19 cellular contexts compared by ENCODE assay signal in genomic region chr1:3356827-3357457, GRCh38.
DNase-seq lines count a peak whose midpoint lies in the region; ATAC-seq, FAIRE-seq and TF ChIP-seq lines count a peak whose summit lies in the region.
"Had no signal": no experiment of that assay in that cellular context is flagged by ENCODE, and none has a peak within 500 bp of the region (broad histone marks: within the 10 kb centered on the region; RNA-seq: fewer than 3 reads in every experiment).

No MANE protein-coding gene starts in this region.

- H3K4me3 ChIP-seq in BLaER1 (no peak overlapping the region), H1 (ENCODE audit: extremely low read depth in 1 of 4, insufficient read depth in 2 of 4, low read depth in 3 of 4, low read length in 4 of 4) (no peak overlapping the region)
- H3K4me3 ChIP-seq in effector memory CD4-positive, alpha-beta T cell (ENCODE audit: insufficient read depth, low read depth, low read length, poor library complexity, severe bottlenecking), result no peak overlapping the region
- H3K4me3 ChIP-seq: K562 had no signal

- H2BK15ac ChIP-seq in H1 (ENCODE audit: low read length), result no peak overlapping the region

- H3K4me2 ChIP-seq in BLaER1 (peak overlapping the region; percentile 59), H1 (ENCODE audit: insufficient read depth in 1 of 2, low read depth in 2 of 2, low read length in 2 of 2) (no peak overlapping the region)

- no peak overlapping the region for H2BK20ac ChIP-seq in H1 (ENCODE audit: low read length)

- H3K4ac ChIP-seq in H1 (replicated peaks; ENCODE audit: insufficient read length, low read depth, low read length), result no peak overlapping the region

- no peak overlapping the region for H2BK12ac ChIP-seq in H1 (ENCODE audit: low read depth, low read length)

- no peak overlapping the region for H2AK5ac ChIP-seq in H1 (ENCODE audit: low read depth, low read length)

- H3K27ac Mint-ChIP-seq in progenitor cell of endocrine pancreas, result peak overlapping the region; percentile 45
- H3K27ac Mint-ChIP-seq: B cell; CD4-positive, alpha-beta T cell had no signal

- H3K4me1 ChIP-seq in BLaER1 (peaks cover 46% of the 10 kb centered on the region), H1 (replicated peaks in 1 of 4; ENCODE audit: control insufficient read depth in 3 of 4, insufficient read depth in 4 of 4, low read length in 3 of 4) (peaks cover 0 to 23% (median 13%) of the 10 kb centered on the region in 4 experiments; a peak in 6 of 7 replicates)
- H3K4me1 ChIP-seq in effector memory CD4-positive, alpha-beta T cell (ENCODE audit: control insufficient read depth, insufficient read depth, low read length, poor library complexity, severe bottlenecking), result no peaks in the 10 kb centered on the region

- no peak for ATAC-seq in HG02588 (IDR thresholded peaks at IDR 0.05; ENCODE audit: unreplicated experiment)
- no peak for ATAC-seq in GM21786 (IDR thresholded peaks at IDR 0.05; ENCODE audit: unreplicated experiment)

- no peak overlapping the region for H3K4me3 Mint-ChIP-seq in progenitor cell of endocrine pancreas (ENCODE audit: low read depth)
- H3K4me3 Mint-ChIP-seq: B cell; CD4-positive, alpha-beta T cell had no signal

- no peaks in the 10 kb centered on the region for H3K79me1 ChIP-seq in H1 (ENCODE audit: low read depth, low read length)

- 80% methylated on average over 19 of the region's 21 CpGs; no CpG with 5 or more reads in 1 of the 2 experiments for WGBS in H1 (ENCODE audit: extremely low coverage in 1 of 2, insufficient coverage in 1 of 2, insufficient read length in 1 of 2, insufficient replicate concordance in 2 of 2, low coverage in 1 of 2, low lambda C conversion rate in 2 of 2, missing lambda C conversion rate in 1 of 2), 2 experiments

- no peak for TF ChIP-seq POLR2A in H1 (IDR thresholded peaks at IDR 0.05; ENCODE audit: control extremely low read depth in 1 of 2, low read depth in 2 of 2, low read length in 2 of 2)

- H3K27me3 ChIP-seq in BLaER1, result peaks cover 42% of the 10 kb centered on the region
- H3K27me3 ChIP-seq in H1 (replicated peaks in 1 of 4; ENCODE audit: control insufficient read depth in 3 of 4, extremely low read depth in 1 of 4, insufficient read depth in 3 of 4, low read length in 3 of 4), result no peaks in the 10 kb centered on the region; a peak in 1 of 7 replicates
- no peaks in the 10 kb centered on the region for H3K27me3 ChIP-seq in effector memory CD4-positive, alpha-beta T cell (replicated peaks; ENCODE audit: control insufficient read depth, insufficient read depth, low read length, poor library complexity, severe bottlenecking)

- peak overlapping the region; percentile 87 for H4K8ac ChIP-seq in H1 (ENCODE audit: extremely low read depth, insufficient read depth, low read length)

- H3K36me3 Mint-ChIP-seq in progenitor cell of endocrine pancreas (ENCODE audit: insufficient read depth), result peaks cover 6% of the 10 kb centered on the region

- 0 out of 4 replicates have a peak, but pooled peaks of 1 of the 2 experiments have one; percentile 17 for TF ChIP-seq RAD21 in H1 (IDR thresholded peaks at IDR 0.05 in 1 of 2, conservative IDR thresholded peaks at IDR 0.05 in 1 of 2; ENCODE audit: low read depth in 2 of 2, low read length in 2 of 2)

- H2AFZ ChIP-seq in H1 (ENCODE audit: low read length), result no peak overlapping the region

- DNase-seq in HuH-7 (ENCODE audit: low spot score) (peak; percentile 75), H1 (ENCODE audit: low read depth in 1 of 2, low spot score in 2 of 2) (no peak), progenitor cell of endocrine pancreas (ENCODE audit: low spot score, unreplicated experiment) (no peak), cerebellar nuclear complex (lab: John Stamatoyannopoulos, UW) (no peak)
- no peak for DNase-seq in effector memory CD4-positive, alpha-beta T cell
- DNase-seq: CD4-positive, alpha-beta T cell; NCI-H187; NCI-H2107; NCI-H2227 treated with DMSO at 0.1 percent for 48 hours; NCI-H524; NCI-H82; SHP77 treated with DMSO at 0.1 percent for 48 hours had no signal

- POLR2A ChIA-PET in H1 (lab: Charles Lee; ENCODE audit: partially characterized antibody), result interaction anchor here (0.6 to 1.1 kb wide), 2 partner anchors 17 to 37 kb away, joined by 3 to 4 read pairs; no protein-coding TSS in a partner anchor

- FAIRE-seq in H1 (lab: Jason Lieb, UNC), result no peak
- FAIRE-seq: H54, HTR-8/SVneo, K562 had no signal

- H3K79me2 ChIP-seq in H1 (ENCODE audit: control insufficient read depth in 1 of 2, insufficient read depth in 2 of 2, low read length in 2 of 2), result no peaks in the 10 kb centered on the region

- H3K9me3 ChIP-seq in BLaER1 (no peaks in the 10 kb centered on the region), H1 (ENCODE audit: insufficient read depth in 2 of 2, low read depth in 1 of 2, low read length in 1 of 2) (no peaks in the 10 kb centered on the region)
- H3K9me3 ChIP-seq in effector memory CD4-positive, alpha-beta T cell (ENCODE audit: control insufficient read depth, low read length), result no peaks in the 10 kb centered on the region

- no peak overlapping the region for H3K27ac ChIP-seq in BLaER1
- no peak overlapping the region for H3K27ac ChIP-seq in H1 (ENCODE audit: low read depth, low read length)
- no peak overlapping the region for H3K27ac ChIP-seq in effector memory CD4-positive, alpha-beta T cell (ENCODE audit: insufficient read depth, low read length, poor library complexity, severe bottlenecking)

- H3K23ac ChIP-seq in H1 (ENCODE audit: insufficient read length), result no peak overlapping the region

- peaks cover 34% of the 10 kb centered on the region for H4K20me1 ChIP-seq in BLaER1
- no peaks in the 10 kb centered on the region for H4K20me1 ChIP-seq in H1 (replicated peaks in 1 of 2; ENCODE audit: control insufficient read depth in 1 of 2, insufficient read depth in 2 of 2, low read length in 2 of 2)

- no peak overlapping the region for H2BK120ac ChIP-seq in H1 (replicated peaks; ENCODE audit: low read depth, low read length)

- TF ChIP-seq CTCF in H1 (IDR thresholded peaks at IDR 0.05; ENCODE audit: control extremely low read depth in 1 of 3, insufficient read depth in 1 of 3, low read depth in 1 of 3, low read length in 3 of 3), result peak in 1 of 3 experiments; percentile 33; a peak in 1 of 4 replicates
- peak; percentile 13 for TF ChIP-seq CTCF in progenitor cell of endocrine pancreas (IDR thresholded peaks at IDR 0.05; ENCODE audit: unreplicated experiment)

- H3K27me3 Mint-ChIP-seq in progenitor cell of endocrine pancreas, result no peaks in the 10 kb centered on the region

- H4K91ac ChIP-seq in H1 (replicated peaks; ENCODE audit: insufficient read length, low read length), result no peak overlapping the region

- peaks cover 44% of the 10 kb centered on the region for H3K4me1 Mint-ChIP-seq in progenitor cell of endocrine pancreas (ENCODE audit: low read depth)
- H3K4me1 Mint-ChIP-seq: B cell had no signal

- H3K18ac ChIP-seq in H1 (ENCODE audit: extremely low read depth, low read length), result no peak overlapping the region; the same call in 1 of the 2 replicates

- H3K36me3 ChIP-seq in BLaER1 (no peaks in the 10 kb centered on the region), H1 (ENCODE audit: control insufficient read depth in 2 of 4, insufficient read depth in 4 of 4, low read length in 3 of 4) (no peaks in the 10 kb centered on the region)
- H3K36me3 ChIP-seq in effector memory CD4-positive, alpha-beta T cell (ENCODE audit: control insufficient read depth, insufficient read depth, low read length), result no peaks in the 10 kb centered on the region

- CTCF ChIA-PET in H1 (lab: Charles Lee; ENCODE audit: partially characterized antibody), result interaction anchor here (0.6 to 1.6 kb wide), 7 partner anchors 17 to 694 kb away, joined by 3 to 5 read pairs (median 3); no protein-coding TSS in a partner anchor

- TF ChIP-seq EP300 in H1 (IDR thresholded peaks at IDR 0.05; ENCODE audit: borderline replicate concordance in 1 of 2, low read depth in 2 of 2, low read length in 2 of 2), result no peak

- H3K14ac ChIP-seq in H1 (ENCODE audit: insufficient read length), result no peak overlapping the region

- no peak overlapping the region for H3K56ac ChIP-seq in H1 (replicated peaks; ENCODE audit: insufficient read length, low read depth, low read length)

- no peak overlapping the region for H4K5ac ChIP-seq in H1 (ENCODE audit: insufficient read length, low read depth, low read length)

- H3K23me2 ChIP-seq in H1 (ENCODE audit: low read depth, low read length), result peaks cover 3% of the 10 kb centered on the region; the same call in 1 of the 2 replicates

- H2BK5ac ChIP-seq in H1 (ENCODE audit: low read depth, low read length), result no peak overlapping the region

- H3K9me3 Mint-ChIP-seq in progenitor cell of endocrine pancreas (ENCODE audit: low read depth), result no peaks in the 10 kb centered on the region
- H3K9me3 Mint-ChIP-seq: CD4-positive, alpha-beta T cell had no signal

- H3K9ac ChIP-seq in BLaER1, result no peak overlapping the region
- H3K9ac ChIP-seq in H1 (replicated peaks in 1 of 4; ENCODE audit: extremely low read depth in 1 of 4, low read depth in 3 of 4, low read length in 3 of 4), result no peak overlapping the region

TF ChIP-seq in H1, 55 proteins besides CTCF, POLR2A, EP300 and RAD21 (continues in another document):
- TF ChIP-seq PHF8 (conservative IDR thresholded peaks at IDR 0.05; ENCODE audit: low read depth, low read length) (no peak), CHD2 (IDR thresholded peaks at IDR 0.05; ENCODE audit: low read length) (no peak), HDAC2 (IDR thresholded peaks at IDR 0.05; ENCODE audit: borderline replicate concordance in 1 of 2, low read depth in 2 of 2, low read length in 2 of 2) (no peak), NANOG (IDR thresholded peaks at IDR 0.05; ENCODE audit: insufficient read depth, low read depth, low read length, poor library complexity, severe bottlenecking) (no peak), RXRA (IDR thresholded peaks at IDR 0.05; ENCODE audit: insufficient read depth, low read depth, low read length) (no peak), SIRT6 (IDR thresholded peaks at IDR 0.05; ENCODE audit: low read length) (no peak), POU5F1 (IDR thresholded peaks at IDR 0.05; ENCODE audit: low read depth, low read length) (no peak), SP1 (IDR thresholded peaks at IDR 0.05; ENCODE audit: low read depth, low read length) (no peak), TCF12 (IDR thresholded peaks at IDR 0.05; ENCODE audit: low read depth, low read length) (no peak), ATF3 (IDR thresholded peaks at IDR 0.05; ENCODE audit: insufficient read depth, low read depth, low read length) (no peak), GABPA (IDR thresholded peaks at IDR 0.05; ENCODE audit: borderline replicate concordance, insufficient read depth, low read length) (peak; percentile 54)
- TF ChIP-seq, protein P1, sequence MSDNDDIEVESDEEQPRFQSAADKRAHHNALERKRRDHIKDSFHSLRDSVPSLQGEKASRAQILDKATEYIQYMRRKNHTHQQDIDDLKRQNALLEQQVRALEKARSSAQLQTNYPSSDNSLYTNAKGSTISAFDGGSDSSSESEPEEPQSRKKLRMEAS (IDR thresholded peaks at IDR 0.05), result 0 out of 2 replicates have a peak, but pooled peaks have one; percentile 35
